18 cellular contexts compared by ENCODE assay signal in the genomic region with DNA sequence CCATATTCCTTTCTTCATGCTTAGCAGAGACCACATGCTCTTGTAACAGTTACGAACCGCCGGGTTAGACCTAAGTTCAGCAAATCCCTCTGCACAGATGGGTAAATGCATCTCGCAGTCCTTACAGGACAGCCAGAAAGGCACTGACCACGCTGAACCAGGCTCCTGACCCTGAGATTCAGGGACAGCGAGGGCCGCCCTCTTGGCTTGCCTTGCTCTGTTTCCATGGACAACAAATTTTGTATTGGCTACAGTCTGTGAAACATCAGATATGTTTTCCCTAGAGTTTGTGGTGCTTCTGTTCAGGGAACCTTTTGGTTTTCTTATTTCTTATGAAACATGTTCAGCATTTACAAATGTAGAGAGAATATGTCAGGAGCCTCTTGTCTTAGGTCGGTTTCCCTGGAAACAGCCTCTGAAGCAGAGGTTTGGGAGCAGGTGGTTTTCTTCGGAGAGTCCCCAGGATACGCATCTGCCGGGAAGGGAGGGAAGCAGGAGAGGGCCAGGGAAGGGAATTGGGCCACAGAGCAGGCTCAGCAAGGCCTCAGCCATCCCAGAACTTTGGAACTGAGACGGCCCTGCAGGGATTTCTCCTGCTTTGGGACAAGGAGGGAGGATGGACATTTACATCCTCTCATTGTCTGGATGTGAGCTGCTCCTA.
DNase-seq lines count a peak whose midpoint lies in the region; ATAC-seq and TF ChIP-seq lines count a peak whose summit lies in the region.
"Had no signal": no experiment of that assay in that cellular context is flagged by ENCODE, and none has a peak within 500 bp of the region (broad histone marks: within the 10 kb centered on the region; RNA-seq: fewer than 3 reads in every experiment).

No MANE protein-coding gene starts in this region.

- in situ Hi-C loops in mammary epithelial cell (cut with MboI; ENCODE audit: low sequenced_read_pairs in 2 of 2) (no loop called here), brain microvascular endothelial cell (cut with HindIII; ENCODE audit: low pct_ligation_motif_present, low sequenced_read_pairs) (no loop called here)

- H3K36me3 ChIP-seq in breast epithelium (no peaks in the 10 kb centered on the region), mammary epithelial cell (ENCODE audit: insufficient read depth, low read length) (no peaks in the 10 kb centered on the region), rectal smooth muscle tissue (ENCODE audit: control insufficient read depth, insufficient read depth, low read length) (no peaks in the 10 kb centered on the region), brain microvascular endothelial cell (replicated peaks) (no peaks in the 10 kb centered on the region)

- intact Hi-C loops in breast epithelium (cut with DNase I; ENCODE audit: low total_unique reads) = no loop called here
- intact Hi-C loops in mammary epithelial cell (cut with micrococcal nuclease) = no loop called here

- WGBS in mammary epithelial cell (ENCODE audit: low coverage, missing lambda C conversion rate) = 80% methylated on average over 10 of the region's 12 CpGs

- H3K4me2 ChIP-seq in mammary epithelial cell (ENCODE audit: insufficient read depth, low read depth, low read length) = no peak overlapping the region
- H3K4me2 ChIP-seq: A549 had no signal

- H3K4me3 ChIP-seq in breast epithelium (no peak overlapping the region), mammary epithelial cell (replicated peaks in 1 of 3; ENCODE audit: insufficient read depth in 1 of 3, low read depth in 2 of 3, low read length in 3 of 3) (no peak overlapping the region), rectal smooth muscle tissue (ENCODE audit: low read length) (no peak overlapping the region), brain microvascular endothelial cell (ENCODE audit: low read depth, low read length) (no peak overlapping the region)
- H3K4me3 ChIP-seq: A549, GM12878, SK-N-MC had no signal

- H4K20me1 ChIP-seq in mammary epithelial cell (ENCODE audit: insufficient read depth, low read length) = no peaks in the 10 kb centered on the region

- TF ChIP-seq CTCF in breast epithelium (IDR thresholded peaks at IDR 0.05) (no peak), mammary epithelial cell (conservative IDR thresholded peaks at IDR 0.05 in 1 of 2, IDR thresholded peaks at IDR 0.05 in 1 of 2; ENCODE audit: extremely low read depth in 1 of 2, insufficient read depth in 1 of 2, low read depth in 1 of 2, low read length in 2 of 2) (no peak), brain microvascular endothelial cell (IDR thresholded peaks at IDR 0.05; ENCODE audit: low read depth, low read length, missing control alignments) (no peak)

- TF ChIP-seq POLR2A in breast epithelium (IDR thresholded peaks at IDR 0.05) = no peak

- no peaks in the 10 kb centered on the region for H3K4me1 ChIP-seq in breast epithelium
- H3K4me1 ChIP-seq in mammary epithelial cell (ENCODE audit: insufficient read depth, low read length) = no peaks in the 10 kb centered on the region
- H3K4me1 ChIP-seq in rectal smooth muscle tissue (ENCODE audit: control insufficient read depth, insufficient read depth, low read length) = peaks cover 10% of the 10 kb centered on the region
- H3K4me1 ChIP-seq: A549 had no signal

- dilution Hi-C loops in mammary epithelial cell (cut with HindIII; ENCODE audit: low sequenced_read_pairs) = no loop called here

- CTCF ChIA-PET in mammary epithelial cell (lab: Charles Lee; ENCODE audit: low non-redundant PET) = no interaction called here

- no peaks in the 10 kb centered on the region for H3K9me3 ChIP-seq in breast epithelium
- no peaks in the 10 kb centered on the region for H3K9me3 ChIP-seq in mammary epithelial cell (replicated peaks; ENCODE audit: insufficient read depth, low read length)
- H3K9me3 ChIP-seq: A549 had no signal

- no peak overlapping the region for H2AFZ ChIP-seq in mammary epithelial cell (ENCODE audit: low read depth, low read length)

- DNase-seq in breast epithelium (ENCODE audit: low spot score in 2 of 2) = no peak
- DNase-seq in mammary epithelial cell = no peak
- peak; percentile 11 for DNase-seq in left kidney (ENCODE audit: low read depth, low spot score)
- DNase-seq in brain microvascular endothelial cell = no peak
- no peak for DNase-seq in islet precursor cell
- DNase-seq: cortex of kidney; HCEC 1CT; KBM-7; natural killer cell; NCI-H1105 treated with DMSO at 0.1 percent for 48 hours; NCI-H510A; stimulated activated naive CD4-positive, alpha-beta T cell had no signal

- H3K27ac ChIP-seq in breast epithelium (peak overlapping the region; percentile 29 to 69), mammary epithelial cell (ENCODE audit: insufficient read depth, low read depth, low read length) (no peak overlapping the region), rectal smooth muscle tissue (ENCODE audit: low read depth, low read length) (peak overlapping the region; percentile 78), brain microvascular endothelial cell (no peak overlapping the region)
- H3K27ac ChIP-seq: A549, SK-N-MC had no signal

- H3K27me3 ChIP-seq in breast epithelium = no peaks in the 10 kb centered on the region
- no peaks in the 10 kb centered on the region for H3K27me3 ChIP-seq in mammary epithelial cell (ENCODE audit: insufficient read depth, low read length)
- H3K27me3 ChIP-seq in rectal smooth muscle tissue (ENCODE audit: control insufficient read depth, insufficient read depth, low read length) = no peaks in the 10 kb centered on the region
- H3K27me3 ChIP-seq in brain microvascular endothelial cell (replicated peaks) = no peaks in the 10 kb centered on the region

- no peaks in the 10 kb centered on the region for H3K79me2 ChIP-seq in mammary epithelial cell (ENCODE audit: insufficient read depth, low read length)

- H3K9ac ChIP-seq in mammary epithelial cell (ENCODE audit: insufficient read depth, low read length) (no peak overlapping the region), rectal smooth muscle tissue (ENCODE audit: low read length) (peak overlapping the region; percentile 38)

- ATAC-seq in HG02588 (IDR thresholded peaks at IDR 0.05; ENCODE audit: unreplicated experiment) (no peak), GM19351 (IDR thresholded peaks at IDR 0.05; ENCODE audit: unreplicated experiment) (no peak)
- ATAC-seq: A549, GM12878, natural killer cell had no signal

- no TSS peak for BruUV-seq in mammary epithelial cell (replicated peaks; lab: Mats Ljungman, UMichigan)

Comparison
In these comparisons a context has a peak if more than half of its experiments do, and no peak if none do; other contexts are left out.
1. H3K27ac ChIP-seq: peak in breast epithelium (2 of 2) and rectal smooth muscle tissue (single experiment); none in mammary epithelial cell (single experiment) and brain microvascular endothelial cell (single experiment).